In genomic region chr10:98133075-98133752, GRCh38 we compare ENCODE assay signal across 7 cellular contexts. TPM values are rescaled to one million over a fixed set of nuclear protein-coding genes. Genes with fewer than 3 reads are reported as not detected.
DNase-seq lines count a peak whose midpoint lies in the region; ATAC-seq, FAIRE-seq and TF ChIP-seq lines count a peak whose summit lies in the region.
"Not testable (repeated sequence)": the region's sequence is repeated elsewhere in the genome, so short reads cannot be mapped to it uniquely, and the experiment has no call there.

No MANE protein-coding gene starts in this region.

- peak overlapping the region; percentile 32 for H3K4me2 ChIP-seq in OCI-LY1 (ENCODE audit: low read length)

- H3K27me3 ChIP-seq in OCI-LY1 (ENCODE audit: insufficient read depth, low read length) = not testable (repeated sequence)

- not testable (repeated sequence) for H3K9me3 ChIP-seq in OCI-LY1 (ENCODE audit: low read length)

- H3K27me3 Mint-ChIP-seq in activated T-helper 17 cell treated with anti-CD3 and anti-CD28 coated beads, Interleukin-2, amount 50 U/mL, for 72 hours; naive B cell: not testable (repeated sequence)

- H3K4me3 Mint-ChIP-seq in activated T-helper 17 cell treated with anti-CD3 and anti-CD28 coated beads, Interleukin-2, amount 50 U/mL, for 72 hours = peak overlapping the region; percentile 81
- H3K4me3 Mint-ChIP-seq in naive B cell = peak overlapping the region; percentile 54 to 96 (median 92)

- not testable (repeated sequence) for H3K9me3 Mint-ChIP-seq in activated T-helper 17 cell treated with anti-CD3 and anti-CD28 coated beads, Interleukin-2, amount 50 U/mL, for 72 hours
- H3K9me3 Mint-ChIP-seq in naive B cell = peaks cover 2 to 13% (median 6%) of the 10 kb centered on the region in 7 donors

- H4K20me1 ChIP-seq in OCI-LY1 (ENCODE audit: insufficient read depth, low read length) = not testable (repeated sequence)

- H3K9me2 ChIP-seq in OCI-LY1 (ENCODE audit: low read depth, low read length) = not testable (repeated sequence)

- H3K9ac ChIP-seq in OCI-LY1 (ENCODE audit: low read length) = not testable (repeated sequence)

- H3F3A ChIP-seq in OCI-LY1 (ENCODE audit: insufficient read depth, low read length) = not testable (repeated sequence)

- not testable (repeated sequence) for DNase-seq in GM12891 (ENCODE audit: insufficient read length, low spot score)
- DNase-seq in naive B cell = peak; percentile 81

- H3K79me2 ChIP-seq in OCI-LY1 (ENCODE audit: insufficient read depth, low read length) = peaks cover 34% of the 10 kb centered on the region

- not testable (repeated sequence) for H3K36me3 Mint-ChIP-seq in activated T-helper 17 cell treated with anti-CD3 and anti-CD28 coated beads, Interleukin-2, amount 50 U/mL, for 72 hours (ENCODE audit: low read depth); naive B cell

- TF ChIP-seq POLR2A in GM12891 (IDR thresholded peaks at IDR 0.05; ENCODE audit: low read depth, low read length) = not testable (repeated sequence)

- TF ChIP-seq CTCF in OCI-LY1 (IDR thresholded peaks at IDR 0.05; ENCODE audit: low read length) = not testable (repeated sequence)

- H3K27ac ChIP-seq in OCI-LY1 (ENCODE audit: low read depth, low read length, poor library complexity, severe bottlenecking) = peak overlapping the region; percentile 90

- H3K4me3 ChIP-seq in OCI-LY1 (ENCODE audit: low read depth, low read length, poor library complexity, severe bottlenecking) = not testable (repeated sequence)

- H3K4me1 ChIP-seq in OCI-LY1 (ENCODE audit: insufficient read depth, low read length, severe bottlenecking) = peaks cover 40% of the 10 kb centered on the region

- FAIRE-seq in GM12891 (lab: Jason Lieb, UNC) = peak; percentile 89

- H2AFZ ChIP-seq in OCI-LY1 (ENCODE audit: low read length) = not testable (repeated sequence)

- peak; percentile 51 for ATAC-seq in GM19397 (IDR thresholded peaks at IDR 0.05; ENCODE audit: unreplicated experiment)
- ATAC-seq in HG02623 (IDR thresholded peaks at IDR 0.05; ENCODE audit: unreplicated experiment) = peak; percentile 28
- peak; percentile 51 for ATAC-seq in HG03196 (IDR thresholded peaks at IDR 0.05; ENCODE audit: unreplicated experiment)
- ATAC-seq in activated T-helper 17 cell treated with anti-CD3 and anti-CD28 coated beads, Interleukin-2, amount 50 U/mL, for 72 hours (replicated peaks) = not testable (repeated sequence)
- ATAC-seq in naive B cell (ENCODE audit: low read depth in 2 of 2) = peak; percentile 25 to 40

- H3K4me1 Mint-ChIP-seq in activated T-helper 17 cell treated with anti-CD3 and anti-CD28 coated beads, Interleukin-2, amount 50 U/mL, for 72 hours = peaks cover 22% of the 10 kb centered on the region
- H3K4me1 Mint-ChIP-seq in naive B cell = peaks cover 29 to 52% (median 34%) of the 10 kb centered on the region in 3 donors

- H3K36me3 ChIP-seq in OCI-LY1 (ENCODE audit: insufficient read depth, low read length) = not testable (repeated sequence)

- peak overlapping the region; percentile 90 for H3K27ac Mint-ChIP-seq in activated T-helper 17 cell treated with anti-CD3 and anti-CD28 coated beads, Interleukin-2, amount 50 U/mL, for 72 hours
- H3K27ac Mint-ChIP-seq in naive B cell = peak overlapping the region; percentile 78 to 99 (median 98)

TF ChIP-seq in GM12891, 5 proteins besides CTCF, POLR2A, EP300 and RAD21:
- peak; percentile 90 for TF ChIP-seq SPI1 (IDR thresholded peaks at IDR 0.05; ENCODE audit: low read depth, low read length)

RNA-seq across cellular contexts. Expression of gene R3HCC1L, which starts 1.2 kb away (rescaled TPM):
- polyA plus RNA-seq in GM12891 (2012; ENCODE audit: low read depth, missing spikeins) = 10.6 TPM
- total RNA-seq in activated T-helper 17 cell treated with anti-CD3 and anti-CD28 coated beads, Interleukin-2, amount 50 U/mL, for 72 hours = 10 to 100 TPM; 21.6 to 23.7 TPM
- 10 to 100 TPM in 5 of 6 donors, 1 to 10 TPM in 1; 7.5 to 21.6 (median 14.0) TPM for polyA plus RNA-seq in naive B cell (ENCODE audit: low read depth in 6 of 6)
